Comparison of ENCODE assay signal across 1 cellular context in the genomic region with DNA sequence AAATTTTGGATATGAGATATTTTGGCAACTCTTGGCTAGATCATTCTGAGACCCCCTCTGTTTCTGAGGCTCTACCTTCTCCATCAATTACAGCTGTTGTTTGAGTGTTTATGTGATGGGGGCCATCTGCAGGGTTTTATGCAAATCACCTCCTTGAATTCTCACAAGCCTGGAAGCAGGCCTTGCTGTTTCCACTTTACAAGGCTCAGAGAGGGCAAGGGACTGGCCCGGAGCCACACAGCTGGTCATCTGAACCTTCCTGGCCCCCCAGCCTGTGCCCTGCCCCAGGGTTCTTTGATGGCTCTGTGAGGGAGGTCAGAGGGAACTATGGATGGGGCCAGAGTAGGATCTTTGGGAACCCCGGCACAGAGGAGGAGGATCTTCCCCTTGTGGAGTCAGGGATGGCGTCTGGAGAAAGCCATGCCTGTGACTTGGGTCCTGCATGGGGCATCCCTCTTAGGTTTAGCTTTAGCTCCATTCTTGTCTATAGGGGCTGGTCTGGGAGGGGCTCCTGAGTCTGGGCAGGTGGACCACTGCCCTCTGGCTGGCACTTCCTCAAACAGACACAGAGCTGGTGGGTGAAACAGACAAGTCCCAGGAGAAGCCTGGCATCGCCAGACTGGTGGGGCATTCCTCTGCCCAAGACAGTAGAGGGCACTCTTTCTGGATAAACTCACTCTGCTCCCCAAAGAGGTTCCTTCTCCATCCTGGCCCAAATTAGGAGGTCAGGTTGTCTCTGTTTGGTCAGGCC.
TF ChIP-seq lines count a peak whose summit lies in the region.

No MANE protein-coding gene starts in this region.

TF ChIP-seq in WTC11, 78 proteins besides CTCF, POLR2A, EP300 and RAD21 (continued from another document):
- TF ChIP-seq, protein P1, sequence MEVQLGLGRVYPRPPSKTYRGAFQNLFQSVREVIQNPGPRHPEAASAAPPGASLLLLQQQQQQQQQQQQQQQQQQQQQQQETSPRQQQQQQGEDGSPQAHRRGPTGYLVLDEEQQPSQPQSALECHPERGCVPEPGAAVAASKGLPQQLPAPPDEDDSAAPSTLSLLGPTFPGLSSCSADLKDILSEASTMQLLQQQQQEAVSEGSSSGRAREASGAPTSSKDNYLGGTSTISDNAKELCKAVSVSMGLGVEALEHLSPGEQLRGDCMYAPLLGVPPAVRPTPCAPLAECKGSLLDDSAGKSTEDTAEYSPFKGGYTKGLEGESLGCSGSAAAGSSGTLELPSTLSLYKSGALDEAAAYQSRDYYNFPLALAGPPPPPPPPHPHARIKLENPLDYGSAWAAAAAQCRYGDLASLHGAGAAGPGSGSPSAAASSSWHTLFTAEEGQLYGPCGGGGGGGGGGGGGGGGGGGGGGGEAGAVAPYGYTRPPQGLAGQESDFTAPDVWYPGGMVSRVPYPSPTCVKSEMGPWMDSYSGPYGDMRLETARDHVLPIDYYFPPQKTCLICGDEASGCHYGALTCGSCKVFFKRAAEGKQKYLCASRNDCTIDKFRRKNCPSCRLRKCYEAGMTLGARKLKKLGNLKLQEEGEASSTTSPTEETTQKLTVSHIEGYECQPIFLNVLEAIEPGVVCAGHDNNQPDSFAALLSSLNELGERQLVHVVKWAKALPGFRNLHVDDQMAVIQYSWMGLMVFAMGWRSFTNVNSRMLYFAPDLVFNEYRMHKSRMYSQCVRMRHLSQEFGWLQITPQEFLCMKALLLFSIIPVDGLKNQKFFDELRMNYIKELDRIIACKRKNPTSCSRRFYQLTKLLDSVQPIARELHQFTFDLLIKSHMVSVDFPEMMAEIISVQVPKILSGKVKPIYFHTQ (CRISPR knock-in tag; IDR thresholded peaks at IDR 0.05): no peak
- TF ChIP-seq, protein P2, sequence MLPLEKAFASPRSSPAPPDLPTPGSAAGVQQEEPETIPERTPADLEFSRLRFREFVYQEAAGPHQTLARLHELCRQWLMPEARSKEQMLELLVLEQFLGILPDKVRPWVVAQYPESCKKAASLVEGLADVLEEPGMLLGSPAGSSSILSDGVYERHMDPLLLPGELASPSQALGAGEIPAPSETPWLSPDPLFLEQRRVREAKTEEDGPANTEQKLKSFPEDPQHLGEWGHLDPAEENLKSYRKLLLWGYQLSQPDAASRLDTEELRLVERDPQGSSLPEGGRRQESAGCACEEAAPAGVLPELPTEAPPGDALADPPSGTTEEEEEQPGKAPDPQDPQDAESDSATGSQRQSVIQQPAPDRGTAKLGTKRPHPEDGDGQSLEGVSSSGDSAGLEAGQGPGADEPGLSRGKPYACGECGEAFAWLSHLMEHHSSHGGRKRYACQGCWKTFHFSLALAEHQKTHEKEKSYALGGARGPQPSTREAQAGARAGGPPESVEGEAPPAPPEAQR (CRISPR knock-in tag; IDR thresholded peaks at IDR 0.05): no peak
